Comparison of ENCODE assay signal across 28 cellular contexts in genomic region chr17:81431545-81432482, GRCh38.
"Had no signal": no experiment of that assay in that cellular context is flagged by ENCODE, and none has a peak within 500 bp of the region (broad histone marks: within the 10 kb centered on the region; RNA-seq: fewer than 3 reads in every experiment).

No MANE protein-coding gene starts in this region.

- H3K9me3 ChIP-seq: gastrocnemius medialis, ovary, sigmoid colon, suprapubic skin, tibial artery, upper lobe of right lung had no signal

- H3K4me1 Mint-ChIP-seq: mesothelial cell of epicardium had no signal

- H3K4me3 Mint-ChIP-seq: activated naive CD4-positive, alpha-beta T cell treated with anti-CD3 and anti-CD28 coated beads for 36 hours; mesothelial cell of epicardium; naive B cell; nephron progenitor cell had no signal

- H3K27ac Mint-ChIP-seq: activated naive CD4-positive, alpha-beta T cell treated with anti-CD3 and anti-CD28 coated beads for 36 hours; mesothelial cell of epicardium; nephron progenitor cell; progenitor cell of endocrine pancreas had no signal

- H3K9me3 Mint-ChIP-seq: activated naive CD4-positive, alpha-beta T cell treated with anti-CD3 and anti-CD28 coated beads for 36 hours; mesothelial cell of epicardium; naive B cell; nephron progenitor cell had no signal

- H3K4me3 ChIP-seq: coronary artery, dorsolateral prefrontal cortex, gastrocnemius medialis, hepatocyte, ovary, sigmoid colon, suprapubic skin, tibial artery, upper lobe of right lung had no signal

- DNase-seq: activated CD4-positive, alpha-beta T cell treated with anti-CD3 and anti-CD28 coated beads for 48 hours; activated CD4-positive, alpha-beta T cell treated with anti-CD3 and anti-CD28 coated beads, Interleukin-2, amount 50 U/mL, for 48 hours; activated CD8-positive, alpha-beta memory T cell treated with anti-CD3 and anti-CD28 coated beads for 24 hours; activated effector memory CD4-positive, alpha-beta T cell treated with anti-CD3 and anti-CD28 coated beads, Interleukin-2, amount 50 U/mL, for 16 hours; activated naive CD4-positive, alpha-beta T cell treated with anti-CD3 and anti-CD28 coated beads for 36 hours; amniotic stem cell; brain microvascular endothelial cell; dorsolateral prefrontal cortex; effector memory CD4-positive, alpha-beta T cell; gastrocnemius medialis; islet precursor cell; mammary epithelial cell; naive B cell; nephron progenitor cell; ovary; sigmoid colon; stimulated activated naive CD4-positive, alpha-beta T cell; T1000; tibial artery; WERI-Rb-1 had no signal

- H3K4me2 ChIP-seq: hepatocyte had no signal

- H3K27me3 Mint-ChIP-seq: progenitor cell of endocrine pancreas had no signal

- H3K36me3 Mint-ChIP-seq: mesothelial cell of epicardium, naive B cell had no signal

- H3K27me3 ChIP-seq: brain microvascular endothelial cell, dorsolateral prefrontal cortex, gastrocnemius medialis, hepatocyte, ovary, sigmoid colon, suprapubic skin, tibial artery had no signal

- H3K27ac ChIP-seq: brain microvascular endothelial cell, coronary artery, gastrocnemius medialis, hepatocyte, ovary, sigmoid colon, suprapubic skin, tibial artery, upper lobe of right lung, WERI-Rb-1 had no signal

- ATAC-seq: activated CD4-positive, CD25-positive, alpha-beta regulatory T cell treated with anti-CD3 and anti-CD28 coated beads, Interleukin-2, amount 50 U/mL, for 24 hours; gastrocnemius medialis; left ventricle myocardium superior had no signal

- H3K36me3 ChIP-seq: brain microvascular endothelial cell, gastrocnemius medialis, ovary, sigmoid colon, suprapubic skin, tibial artery, upper lobe of right lung, WERI-Rb-1 had no signal
